In genomic region chr2:164778723-164779122, GRCh38 we compare ENCODE assay signal across 24 cellular contexts.
DNase-seq lines count a peak whose midpoint lies in the region; ATAC-seq, FAIRE-seq and TF ChIP-seq lines count a peak whose summit lies in the region.
"Had no signal": no experiment of that assay in that cellular context is flagged by ENCODE, and none has a peak within 500 bp of the region (broad histone marks: within the 10 kb centered on the region; RNA-seq: fewer than 3 reads in every experiment).

No MANE protein-coding gene starts in this region.

- in situ Hi-C loops in K562 (cut with MboI) = no loop called here

- H3K4me3 ChIP-seq in K562 (no peak overlapping the region), H7 (ENCODE audit: insufficient read depth, low read depth, low read length) (no peak overlapping the region)
- H3K4me3 ChIP-seq: prostate gland, SK-N-MC, upper lobe of left lung had no signal

- DNase-seq in EH (ENCODE audit: low read depth) (peak; percentile 50), HS-5 (ENCODE audit: low read depth) (peak; percentile 32), K562 (ENCODE audit: extremely low read depth in 1 of 4, low spot score in 3 of 4) (no peak), kidney tubule cell (ENCODE audit: low spot score) (peak; percentile 29), H7 (no peak), mesothelial cell of epicardium (ENCODE audit: low spot score in 2 of 2, unreplicated experiment in 2 of 2) (no peak), cerebellar cortex (ENCODE audit: low spot score) (no peak)
- DNase-seq: activated CD8-positive, alpha-beta memory T cell treated with anti-CD3 and anti-CD28 coated beads, Interleukin-2, amount 50 U/mL, for 4 hours; CD8-positive, alpha-beta memory T cell; DMS79; NCI-H1092 treated with DMSO at 0.1 percent for 48 hours; NCI-H1930; NCI-H69; stimulated activated CD8-positive, alpha-beta memory T cell treated with anti-CD3 and anti-CD28 coated beads, Interleukin-4, amount 100 ng/mL, for 48 hours; upper lobe of left lung; WERI-Rb-1 had no signal

- H3K9ac ChIP-seq in K562 (ENCODE audit: insufficient read depth in 1 of 2, low read depth in 2 of 2, low read length in 2 of 2) = no peak overlapping the region

- H3K27me3 ChIP-seq in K562 (ENCODE audit: control insufficient read depth in 2 of 2, insufficient read depth in 2 of 2, low read length in 2 of 2) = no peaks in the 10 kb centered on the region
- no peaks in the 10 kb centered on the region for H3K27me3 ChIP-seq in H7 (ENCODE audit: control insufficient read depth, insufficient read depth, low read length)
- H3K27me3 ChIP-seq: upper lobe of left lung had no signal

- no peak overlapping the region for H3K27ac ChIP-seq in K562 (ENCODE audit: extremely low read depth, low read depth, low read length)
- H3K27ac ChIP-seq: prostate gland, SK-N-MC, WERI-Rb-1 had no signal

- H3K4me1 Mint-ChIP-seq in mesothelial cell of epicardium = peaks cover 56% of the 10 kb centered on the region
- H3K4me1 Mint-ChIP-seq: CD8-positive, alpha-beta memory T cell; central memory CD8-positive, alpha-beta T cell had no signal

- no peak overlapping the region for H3K4me3 Mint-ChIP-seq in mesothelial cell of epicardium
- H3K4me3 Mint-ChIP-seq: CD8-positive, alpha-beta memory T cell; central memory CD8-positive, alpha-beta T cell had no signal

- H2AFZ ChIP-seq in K562 (ENCODE audit: low read depth, low read length) = no peak overlapping the region

- BruUV-seq in K562 (replicated peaks; lab: Mats Ljungman, UMichigan) = no TSS peak

- H3K79me2 ChIP-seq in K562 (ENCODE audit: control insufficient read depth, insufficient read depth, low read length) = no peaks in the 10 kb centered on the region

- H3K36me3 ChIP-seq in K562 (ENCODE audit: control insufficient read depth, insufficient read depth, low read length) (no peaks in the 10 kb centered on the region), H7 (replicated peaks; ENCODE audit: control insufficient read depth, insufficient read depth, low read length) (no peaks in the 10 kb centered on the region)
- H3K36me3 ChIP-seq: prostate gland, upper lobe of left lung, WERI-Rb-1 had no signal

- H3K4me2 ChIP-seq in K562 (ENCODE audit: insufficient read depth, low read length) = no peak overlapping the region

- H3K36me3 Mint-ChIP-seq in mesothelial cell of epicardium = peaks cover 3% of the 10 kb centered on the region
- H3K36me3 Mint-ChIP-seq: activated naive CD4-positive, alpha-beta T cell treated with anti-CD3 and anti-CD28 coated beads, Interleukin-2, amount 50 U/mL, for 72 hours; CD8-positive, alpha-beta memory T cell had no signal

- CTCF ChIA-PET in K562 (lab: Yijun Ruan, JAX; ENCODE audit: low intra/inter-chr PET ratio) = no interaction called here

- TF ChIP-seq CTCF in K562 (IDR thresholded peaks at IDR 0.05 in 2 of 3, conservative IDR thresholded peaks at IDR 0.05 in 1 of 3; ENCODE audit: insufficient read depth in 2 of 3, low read depth in 1 of 3, low read length in 3 of 3) = no peak
- no peak for TF ChIP-seq CTCF in mesothelial cell of epicardium (IDR thresholded peaks at IDR 0.05; ENCODE audit: unreplicated experiment)

- H3K9me3 Mint-ChIP-seq in mesothelial cell of epicardium = no peaks in the 10 kb centered on the region

- no peaks in the 10 kb centered on the region for H3K27me3 Mint-ChIP-seq in mesothelial cell of epicardium (ENCODE audit: low read depth)
- H3K27me3 Mint-ChIP-seq: CD8-positive, alpha-beta memory T cell; central memory CD8-positive, alpha-beta T cell had no signal

- no peak for TF ChIP-seq RAD21 in K562 (CRISPR knock-in tag; conservative IDR thresholded peaks at IDR 0.05 in 1 of 2, IDR thresholded peaks at IDR 0.05 in 1 of 2)

- no peak for FAIRE-seq in K562 (lab: Jason Lieb, UNC)
- FAIRE-seq: frontal cortex, GM12891, islet of Langerhans had no signal

- H3K4me1 ChIP-seq in K562 (replicated peaks in 1 of 2; ENCODE audit: control insufficient read depth in 2 of 2, insufficient read depth in 2 of 2, low read length in 2 of 2) = no peaks in the 10 kb centered on the region
- H3K4me1 ChIP-seq: prostate gland had no signal

- TF ChIP-seq POLR2A in K562 (conservative IDR thresholded peaks at IDR 0.05) = no peak

- no peak overlapping the region for H3K27ac Mint-ChIP-seq in mesothelial cell of epicardium
- H3K27ac Mint-ChIP-seq: activated naive CD4-positive, alpha-beta T cell treated with anti-CD3 and anti-CD28 coated beads, Interleukin-2, amount 50 U/mL, for 72 hours; CD8-positive, alpha-beta memory T cell had no signal

- WGBS in K562 (ENCODE audit: insufficient coverage, low coverage, missing lambda C conversion rate) = 3% methylated on average over 3 of the region's 3 CpGs

- H4K20me1 ChIP-seq in K562 (replicated peaks; ENCODE audit: control insufficient read depth, insufficient read depth, low read length) = no peaks in the 10 kb centered on the region

- no peaks in the 10 kb centered on the region for H3K9me1 ChIP-seq in K562 (ENCODE audit: control insufficient read depth, insufficient read depth, low read length)

- TF ChIP-seq EP300 in K562 (IDR thresholded peaks at IDR 0.05; ENCODE audit: low read length) = no peak

- ATAC-seq in K562 (no peak), GM19397 (IDR thresholded peaks at IDR 0.05; ENCODE audit: unreplicated experiment) (no peak)

- intact Hi-C loops in K562 (cut with micrococcal nuclease) = no loop called here

- H3K9me3 ChIP-seq in K562 (replicated peaks; ENCODE audit: control insufficient read depth, insufficient read depth, low read depth, low read length) = no peaks in the 10 kb centered on the region
- H3K9me3 ChIP-seq: prostate gland, upper lobe of left lung had no signal

- POLR2A ChIA-PET in K562 (lab: Yijun Ruan, JAX) = no interaction called here

TF ChIP-seq in K562, 482 proteins besides CTCF, POLR2A, EP300 and RAD21:
- no peak for TF ChIP-seq ZNF253 (CRISPR knock-in tag; conservative IDR thresholded peaks at IDR 0.05)
- 0 out of 2 replicates have a peak, but pooled peaks have one; percentile 29 for TF ChIP-seq C11orf30 (IDR thresholded peaks at IDR 0.05; ENCODE audit: low read depth)
- TF ChIP-seq ZNF316 (IDR thresholded peaks at IDR 0.05) = peak; percentile 50
- TF ChIP-seq MTA3 (IDR thresholded peaks at IDR 0.05; ENCODE audit: borderline replicate concordance) = no peak

Comparison
In these comparisons a context has a peak if more than half of its experiments do, and no peak if none do; other contexts are left out.
1. DNase-seq: peak in EH (single experiment), HS-5 (single experiment) and kidney tubule cell (single experiment); none in K562 (0 of 4), H7 (single experiment), mesothelial cell of epicardium (0 of 2) and cerebellar cortex (single experiment).